In the genomic region with DNA sequence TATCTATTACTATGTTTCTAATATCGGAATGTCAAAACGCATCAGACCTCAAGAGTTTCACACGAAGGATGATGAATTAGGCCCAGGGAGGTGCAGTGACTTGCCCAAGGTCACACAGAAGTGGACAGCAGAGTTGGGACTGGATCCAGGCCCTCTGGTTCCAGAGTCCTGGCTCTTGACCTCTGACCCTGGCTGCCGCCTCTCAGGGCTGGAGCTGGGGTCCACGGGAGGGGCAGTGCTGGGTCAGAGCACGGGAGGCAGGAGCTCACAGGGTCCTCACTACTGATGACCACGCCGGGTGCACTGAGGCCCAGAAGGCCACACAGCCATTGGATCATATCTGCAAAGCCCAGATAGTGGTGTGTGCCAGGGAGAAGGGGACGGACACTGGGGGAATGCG, we compare ENCODE assay signal across 21 cellular contexts. TPM values are rescaled to one million over a fixed set of nuclear protein-coding genes. Genes with fewer than 3 reads are reported as not detected.
A peak's percentile ranks its signal among the peaks of the same experiment; 100 is the strongest.
DNase-seq lines count a peak whose midpoint lies in the region; ATAC-seq, FAIRE-seq and TF ChIP-seq lines count a peak whose summit lies in the region.
"Had no signal": no experiment of that assay in that cellular context is flagged by ENCODE, and none has a peak within 500 bp of the region (broad histone marks: within the 10 kb centered on the region; RNA-seq: fewer than 3 reads in every experiment).

No MANE protein-coding gene starts in this region.

- ATAC-seq in Right ventricle myocardium superior (ENCODE audit: poor library complexity) (no peak), HepG2 (no peak)
- ATAC-seq: A549 had no signal

- no TSS peak for BruUV-seq in HepG2 (replicated peaks; lab: Mats Ljungman, UMichigan)
- no TSS peak for BruUV-seq in OCI-LY7 (replicated peaks; lab: Mats Ljungman, UMichigan)

- DNase-seq in Right ventricle myocardium superior (peak; percentile 22), cardiac septum (ENCODE audit: low spot score) (no peak), HepG2 (ENCODE audit: low spot score) (no peak), HuH-7.5 (ENCODE audit: low spot score) (no peak), OCI-LY7 (ENCODE audit: low spot score) (no peak)
- DNase-seq: AML-193; Caco-2; CD4-positive, alpha-beta T cell; GM23248; HCEC 1CT had no signal

- TF ChIP-seq CTCF in HepG2 (CRISPR knock-in tag; IDR thresholded peaks at IDR 0.05), result no peak
- no peak for TF ChIP-seq CTCF in OCI-LY7 (conservative IDR thresholded peaks at IDR 0.05; ENCODE audit: low read length)

- no peak for TF ChIP-seq RAD21 in HepG2 (CRISPR knock-in tag; IDR thresholded peaks at IDR 0.05)

- H3K4me1 ChIP-seq in HepG2 (ENCODE audit: insufficient read depth, low read length) (peaks cover 8% of the 10 kb centered on the region), OCI-LY7 (ENCODE audit: insufficient read depth, low read length, poor library complexity, severe bottlenecking) (no peaks in the 10 kb centered on the region)
- H3K4me1 ChIP-seq: A549, Caco-2 had no signal

- H3K36me3 ChIP-seq in HepG2 (replicated peaks in 1 of 2; ENCODE audit: control insufficient read depth in 1 of 2, insufficient read depth in 2 of 2, low read length in 2 of 2) (no peaks in the 10 kb centered on the region), OCI-LY7 (ENCODE audit: insufficient read depth, low read length) (no peaks in the 10 kb centered on the region)

- no peak overlapping the region for H2AFZ ChIP-seq in HepG2 (ENCODE audit: low read length)
- no peak overlapping the region for H2AFZ ChIP-seq in OCI-LY7 (ENCODE audit: low read length)
- H2AFZ ChIP-seq: GM23248 had no signal

- no peak for TF ChIP-seq POLR2A in HepG2 (IDR thresholded peaks at IDR 0.05; ENCODE audit: insufficient read depth in 1 of 2, low read depth in 2 of 2, low read length in 2 of 2)

- H3K4me2 ChIP-seq in HepG2 (ENCODE audit: low read depth, low read length) (no peak overlapping the region), OCI-LY7 (ENCODE audit: low read length) (no peak overlapping the region)
- H3K4me2 ChIP-seq: A549 had no signal

- TF ChIP-seq EP300 in HepG2 (IDR thresholded peaks at IDR 0.05; ENCODE audit: low read depth in 2 of 2, low read length in 2 of 2), result no peak
- no peak for TF ChIP-seq EP300 in HepG2 (CRISPR knock-in tag; IDR thresholded peaks at IDR 0.05; ENCODE audit: borderline replicate concordance)

- H3K4me3 ChIP-seq in HepG2 (replicated peaks in 1 of 3; ENCODE audit: insufficient read depth in 1 of 3, low read depth in 2 of 3, low read length in 3 of 3) (no peak overlapping the region), OCI-LY7 (ENCODE audit: low read depth, low read length, poor library complexity, severe bottlenecking) (no peak overlapping the region)
- H3K4me3 ChIP-seq: A549, GM23248 had no signal

- peaks cover 3 to 9% of the 10 kb centered on the region in 2 experiments; a peak in 2 of 5 replicates for H3K27me3 ChIP-seq in HepG2 (ENCODE audit: control insufficient read depth in 1 of 2, insufficient read depth in 2 of 2, low read length in 2 of 2)

- no peak overlapping the region for H3K9ac ChIP-seq in HepG2 (ENCODE audit: insufficient read depth, low read depth, low read length)
- H3K9ac ChIP-seq: GM23248 had no signal

- POLR2A ChIA-PET in HepG2 (lab: Yijun Ruan, JAX) (no interaction called here), OCI-LY7 (lab: Charles Lee) (no interaction called here)

- intact Hi-C loops in Right ventricle myocardium superior (cut with DNase I) (no loop called here), cardiac septum (cut with DNase I) (no loop called here), HepG2 (cut with micrococcal nuclease; ENCODE audit: unreplicated experiment) (no loop called here), OCI-LY7 (cut with micrococcal nuclease; ENCODE audit: unreplicated experiment) (no loop called here)

- WGBS in HepG2 (ENCODE audit: low lambda C conversion rate), result 49% methylated on average over 9 of the region's 10 CpGs

- H3K9me2 ChIP-seq in OCI-LY7 (ENCODE audit: insufficient read depth, low read length), result no peaks in the 10 kb centered on the region

- FAIRE-seq in HepG2 (lab: Jason Lieb, UNC), result no peak
- FAIRE-seq: A549, D721Med, G401.6, GM12891, GM19239 had no signal

- H3K79me2 ChIP-seq in HepG2 (ENCODE audit: insufficient read depth, low read length) (no peaks in the 10 kb centered on the region), OCI-LY7 (ENCODE audit: insufficient read depth, low read depth, low read length) (no peaks in the 10 kb centered on the region)

- H3K9me3 ChIP-seq in HepG2 (ENCODE audit: low read length), result no peaks in the 10 kb centered on the region
- H3K9me3 ChIP-seq in OCI-LY7 (ENCODE audit: low read length), result no peaks in the 10 kb centered on the region
- H3K9me3 ChIP-seq: A549, Caco-2 had no signal

- H4K20me1 ChIP-seq in HepG2 (ENCODE audit: insufficient read depth, low read length), result no peaks in the 10 kb centered on the region
- no peaks in the 10 kb centered on the region for H4K20me1 ChIP-seq in OCI-LY7 (ENCODE audit: insufficient read depth, low read length)

- no peak overlapping the region for H3K27ac ChIP-seq in HepG2 (ENCODE audit: extremely low read length, insufficient read depth, low read length)
- no peak overlapping the region for H3K27ac ChIP-seq in OCI-LY7 (ENCODE audit: low read depth, low read length, poor library complexity, severe bottlenecking)
- H3K27ac ChIP-seq: 22Rv1, A549, C4-2B, GM23248, HL-60 had no signal

- CTCF ChIA-PET in HepG2 (lab: Yijun Ruan, JAX; ENCODE audit: low intra/inter-chr PET ratio, low total read pairs) (no interaction called here), OCI-LY7 (lab: Charles Lee; ENCODE audit: unreplicated experiment) (no interaction called here)

- in situ Hi-C loops in HepG2 (cut with HindIII; ENCODE audit: extremely low pct_ligation_motif_present, low pct_unique_long_range_greater_than_20kb), result no loop called here

RNA-seq across cellular contexts. Expression of a gene that starts 9.2 kb away (rescaled TPM):
- total RNA-seq in Right ventricle myocardium superior, result not detected
- total RNA-seq in cardiac septum, result not detected
- total RNA-seq in HepG2 (2016; rRNA removed; fragmentation: Illumina TruSeq; extraction: Trizol), result 1.1 and 2.2 TPM in 2 replicates
- total RNA-seq in HepG2 (2016; cell fraction: cytosol; rRNA removed; fragmentation: Illumina TruSeq; extraction: Trizol; ENCODE audit: low read depth), result 1.4 and 2.5 TPM in 2 replicates
- total RNA-seq in HepG2 (2016; cell fraction: insoluble cytoplasmic fraction; rRNA removed; fragmentation: Illumina TruSeq; extraction: Trizol), result 1.4 and 2.5 TPM in 2 replicates
- total RNA-seq in HepG2 (2016; cell fraction: membrane; rRNA removed; fragmentation: Illumina TruSeq; extraction: Trizol), result 1.4 and 1.7 TPM in 2 replicates
- 1.7 and 2.8 TPM in 2 replicates for total RNA-seq in HepG2 (2016; cell fraction: nucleus; rRNA removed; fragmentation: Illumina TruSeq; extraction: Trizol)
- polyA plus RNA-seq in HepG2 (2011; rRNA removed), result 3.3 and 4.0 TPM in 2 replicates
- 2.0 and 2.9 TPM in 2 replicates for polyA plus RNA-seq in HepG2 (2011; cell fraction: cytosol; rRNA removed)
- 18.4 and 19.8 TPM in 2 replicates for polyA plus RNA-seq in HepG2 (2011; cell fraction: nucleus; rRNA removed)
- 4.3 and 4.8 TPM in 2 replicates for polyA plus RNA-seq in HepG2 (2012)
- 2.7 and 3.3 TPM in 2 replicates for polyA plus RNA-seq in HepG2 (2016; cell fraction: cytosol; fragmentation: Illumina TruSeq; extraction: Trizol; ENCODE audit: low read depth)
- 1.4 and 1.8 TPM in 2 replicates for polyA plus RNA-seq in HepG2 (2016; cell fraction: insoluble cytoplasmic fraction; fragmentation: Illumina TruSeq; extraction: Trizol; ENCODE audit: low read depth)
- 2.6 and 2.7 TPM in 2 replicates for polyA plus RNA-seq in HepG2 (2016; cell fraction: membrane; fragmentation: Illumina TruSeq; extraction: Trizol; ENCODE audit: low read depth)
- 1.6 and 6.8 TPM in 2 replicates for polyA plus RNA-seq in HepG2 (2016; cell fraction: nucleus; fragmentation: Illumina TruSeq; extraction: Trizol; ENCODE audit: insufficient read depth, low read depth)
- 1.3 TPM in 1 of 2 replicates, not detected in the other for polyA minus RNA-seq in HepG2 (2011; rRNA and poly(A)+ RNA removed; ENCODE audit: low replicate concordance)
- 0.79 and 2.3 TPM in 2 replicates for polyA minus RNA-seq in HepG2 (2011; cell fraction: cytosol; rRNA and poly(A)+ RNA removed)
- polyA minus RNA-seq in HepG2 (2011; cell fraction: nucleus; rRNA and poly(A)+ RNA removed), result 0.64 and 2.4 TPM in 2 replicates
- total RNA-seq in OCI-LY7 (2014; rRNA removed; shearing (Covaris generic)), result not detected in 2 replicates
- total RNA-seq in OCI-LY7 (2022), result not detected in 2 replicates
- total RNA-seq: Caco-2; CD4-positive, alpha-beta T cell; GM23248; H4 had no signal
- polyA plus RNA-seq: A549, BJ, GM23248, IgD-negative memory B cell had no signal

RNA-seq across cellular contexts. Expression of a gene that starts 11.9 kb away (rescaled TPM):
- total RNA-seq in Right ventricle myocardium superior (39.8 TPM), cardiac septum (36.1 TPM), HepG2 (2016; rRNA removed; fragmentation: Illumina TruSeq; extraction: Trizol) (2.0 and 2.3 TPM in 2 replicates), OCI-LY7 (2022) (15.9 and 17.8 TPM in 2 replicates)
- total RNA-seq in HepG2 (2016; cell fraction: cytosol; rRNA removed; fragmentation: Illumina TruSeq; extraction: Trizol; ENCODE audit: low read depth), result 2.6 and 3.1 TPM in 2 replicates
- 3.2 and 3.4 TPM in 2 replicates for total RNA-seq in HepG2 (2016; cell fraction: insoluble cytoplasmic fraction; rRNA removed; fragmentation: Illumina TruSeq; extraction: Trizol)
- total RNA-seq in HepG2 (2016; cell fraction: membrane; rRNA removed; fragmentation: Illumina TruSeq; extraction: Trizol), result 3.4 and 3.5 TPM in 2 replicates
- total RNA-seq in HepG2 (2016; cell fraction: nucleus; rRNA removed; fragmentation: Illumina TruSeq; extraction: Trizol), result 0.56 and 1.7 TPM in 2 replicates
- 4.1 and 5.2 TPM in 2 replicates for polyA plus RNA-seq in HepG2 (2011; rRNA removed)
- 4.6 and 10.0 TPM in 2 replicates for polyA plus RNA-seq in HepG2 (2011; cell fraction: cytosol; rRNA removed)
- 6.9 and 8.9 TPM in 2 replicates for polyA plus RNA-seq in HepG2 (2011; cell fraction: nucleus; rRNA removed)
- 1.6 and 3.0 TPM in 2 replicates for polyA plus RNA-seq in HepG2 (2012)
- polyA plus RNA-seq in HepG2 (2016; cell fraction: cytosol; fragmentation: Illumina TruSeq; extraction: Trizol; ENCODE audit: low read depth), result 3.7 and 4.0 TPM in 2 replicates
- polyA plus RNA-seq in HepG2 (2016; cell fraction: insoluble cytoplasmic fraction; fragmentation: Illumina TruSeq; extraction: Trizol; ENCODE audit: low read depth), result 2.9 and 3.0 TPM in 2 replicates
- polyA plus RNA-seq in HepG2 (2016; cell fraction: membrane; fragmentation: Illumina TruSeq; extraction: Trizol; ENCODE audit: low read depth), result 4.1 and 4.4 TPM in 2 replicates
- 2.7 and 4.3 TPM in 2 replicates for polyA plus RNA-seq in HepG2 (2016; cell fraction: nucleus; fragmentation: Illumina TruSeq; extraction: Trizol; ENCODE audit: insufficient read depth, low read depth)
- polyA minus RNA-seq in HepG2 (2011; rRNA and poly(A)+ RNA removed; ENCODE audit: low replicate concordance), result 2.9 and 4.4 TPM in 2 replicates
- polyA minus RNA-seq in HepG2 (2011; cell fraction: cytosol; rRNA and poly(A)+ RNA removed), result 2.6 TPM in 1 of 2 replicates, not detected in the other
- polyA minus RNA-seq in HepG2 (2011; cell fraction: nucleus; rRNA and poly(A)+ RNA removed), result 1.9 and 2.2 TPM in 2 replicates
- 10.6 and 13.0 TPM in 2 replicates for total RNA-seq in OCI-LY7 (2014; rRNA removed; shearing (Covaris generic))

RNA-seq across cellular contexts. Expression of a gene that starts 45.4 kb away (rescaled TPM):
- 1.0 TPM for total RNA-seq in Right ventricle myocardium superior
- 0.81 TPM for total RNA-seq in cardiac septum
- total RNA-seq in HepG2 (2016; rRNA removed; fragmentation: Illumina TruSeq; extraction: Trizol), result not detected in 2 replicates
- total RNA-seq in HepG2 (2016; cell fraction: cytosol; rRNA removed; fragmentation: Illumina TruSeq; extraction: Trizol; ENCODE audit: low read depth), result not detected in 2 replicates
- total RNA-seq in HepG2 (2016; cell fraction: insoluble cytoplasmic fraction; rRNA removed; fragmentation: Illumina TruSeq; extraction: Trizol), result not detected in 2 replicates
- not detected in 2 replicates for total RNA-seq in HepG2 (2016; cell fraction: membrane; rRNA removed; fragmentation: Illumina TruSeq; extraction: Trizol)
- total RNA-seq in HepG2 (2016; cell fraction: nucleus; rRNA removed; fragmentation: Illumina TruSeq; extraction: Trizol), result not detected in 2 replicates
- polyA plus RNA-seq in HepG2 (2011; rRNA removed), result not detected in 2 replicates
- not detected in 2 replicates for polyA plus RNA-seq in HepG2 (2011; cell fraction: cytosol; rRNA removed)
- polyA plus RNA-seq in HepG2 (2011; cell fraction: nucleus; rRNA removed), result not detected in 2 replicates
- polyA plus RNA-seq in HepG2 (2012), result not detected in 2 replicates
- polyA plus RNA-seq in HepG2 (2016; cell fraction: cytosol; fragmentation: Illumina TruSeq; extraction: Trizol; ENCODE audit: low read depth), result not detected in 2 replicates
- not detected in 2 replicates for polyA plus RNA-seq in HepG2 (2016; cell fraction: insoluble cytoplasmic fraction; fragmentation: Illumina TruSeq; extraction: Trizol; ENCODE audit: low read depth)
- not detected in 2 replicates for polyA plus RNA-seq in HepG2 (2016; cell fraction: membrane; fragmentation: Illumina TruSeq; extraction: Trizol; ENCODE audit: low read depth)
- polyA plus RNA-seq in HepG2 (2016; cell fraction: nucleus; fragmentation: Illumina TruSeq; extraction: Trizol; ENCODE audit: insufficient read depth, low read depth), result not detected in 2 replicates
- not detected in 2 replicates for polyA minus RNA-seq in HepG2 (2011; rRNA and poly(A)+ RNA removed; ENCODE audit: low replicate concordance)
- not detected in 2 replicates for polyA minus RNA-seq in HepG2 (2011; cell fraction: cytosol; rRNA and poly(A)+ RNA removed)
- polyA minus RNA-seq in HepG2 (2011; cell fraction: nucleus; rRNA and poly(A)+ RNA removed), result not detected in 2 replicates
- total RNA-seq in OCI-LY7 (2014; rRNA removed; shearing (Covaris generic)), result not detected in 2 replicates
- 0.29 TPM in 1 of 2 replicates, not detected in the other for total RNA-seq in OCI-LY7 (2022)
- total RNA-seq: CD4-positive, alpha-beta T cell; GM23248 had no signal
- polyA plus RNA-seq: GM23248, IgD-negative memory B cell had no signal

RNA-seq across cellular contexts. Expression of a gene that starts 46.2 kb away (rescaled TPM):
- total RNA-seq in Right ventricle myocardium superior (2.0 TPM), cardiac septum (1.1 TPM), HepG2 (2016; rRNA removed; fragmentation: Illumina TruSeq; extraction: Trizol) (not detected in 2 replicates), OCI-LY7 (2022) (0.59 and 1.00 TPM in 2 replicates)
- not detected in 2 replicates for total RNA-seq in HepG2 (2016; cell fraction: cytosol; rRNA removed; fragmentation: Illumina TruSeq; extraction: Trizol; ENCODE audit: low read depth)
- not detected in 2 replicates for total RNA-seq in HepG2 (2016; cell fraction: insoluble cytoplasmic fraction; rRNA removed; fragmentation: Illumina TruSeq; extraction: Trizol)
- not detected in 2 replicates for total RNA-seq in HepG2 (2016; cell fraction: membrane; rRNA removed; fragmentation: Illumina TruSeq; extraction: Trizol)
- not detected in 2 replicates for total RNA-seq in HepG2 (2016; cell fraction: nucleus; rRNA removed; fragmentation: Illumina TruSeq; extraction: Trizol)
- polyA plus RNA-seq in HepG2 (2011; rRNA removed), result not detected in 2 replicates
- not detected in 2 replicates for polyA plus RNA-seq in HepG2 (2011; cell fraction: cytosol; rRNA removed)
- not detected in 2 replicates for polyA plus RNA-seq in HepG2 (2011; cell fraction: nucleus; rRNA removed)
- not detected in 2 replicates for polyA plus RNA-seq in HepG2 (2012)
- not detected in 2 replicates for polyA plus RNA-seq in HepG2 (2016; cell fraction: cytosol; fragmentation: Illumina TruSeq; extraction: Trizol; ENCODE audit: low read depth)
- polyA plus RNA-seq in HepG2 (2016; cell fraction: insoluble cytoplasmic fraction; fragmentation: Illumina TruSeq; extraction: Trizol; ENCODE audit: low read depth), result not detected in 2 replicates
- not detected in 2 replicates for polyA plus RNA-seq in HepG2 (2016; cell fraction: membrane; fragmentation: Illumina TruSeq; extraction: Trizol; ENCODE audit: low read depth)
- not detected in 2 replicates for polyA plus RNA-seq in HepG2 (2016; cell fraction: nucleus; fragmentation: Illumina TruSeq; extraction: Trizol; ENCODE audit: insufficient read depth, low read depth)
- polyA minus RNA-seq in HepG2 (2011; rRNA and poly(A)+ RNA removed; ENCODE audit: low replicate concordance), result 5.1 TPM in 1 of 2 replicates, not detected in the other
- not detected in 2 replicates for polyA minus RNA-seq in HepG2 (2011; cell fraction: cytosol; rRNA and poly(A)+ RNA removed)
- not detected in 2 replicates for polyA minus RNA-seq in HepG2 (2011; cell fraction: nucleus; rRNA and poly(A)+ RNA removed)
- total RNA-seq in OCI-LY7 (2014; rRNA removed; shearing (Covaris generic)), result 0.63 and 0.85 TPM in 2 replicates
- total RNA-seq: GM23248 had no signal

RNA-seq across cellular contexts. Expression of a gene that starts 46.6 kb away (rescaled TPM):
- 68.7 TPM for total RNA-seq in Right ventricle myocardium superior
- total RNA-seq in cardiac septum, result 106 TPM
- total RNA-seq in HepG2 (2016; rRNA removed; fragmentation: Illumina TruSeq; extraction: Trizol), result not detected in 2 replicates
- total RNA-seq in HepG2 (2016; cell fraction: cytosol; rRNA removed; fragmentation: Illumina TruSeq; extraction: Trizol; ENCODE audit: low read depth), result not detected in 2 replicates
- total RNA-seq in HepG2 (2016; cell fraction: insoluble cytoplasmic fraction; rRNA removed; fragmentation: Illumina TruSeq; extraction: Trizol), result not detected in 2 replicates
- not detected in 2 replicates for total RNA-seq in HepG2 (2016; cell fraction: membrane; rRNA removed; fragmentation: Illumina TruSeq; extraction: Trizol)
- total RNA-seq in HepG2 (2016; cell fraction: nucleus; rRNA removed; fragmentation: Illumina TruSeq; extraction: Trizol), result not detected in 2 replicates
- polyA plus RNA-seq in HepG2 (2011; rRNA removed), result not detected in 2 replicates
- polyA plus RNA-seq in HepG2 (2011; cell fraction: cytosol; rRNA removed), result 0.04 TPM in 1 of 2 replicates, not detected in the other
- polyA plus RNA-seq in HepG2 (2011; cell fraction: nucleus; rRNA removed), result 0.19 TPM in 1 of 2 replicates, not detected in the other
- polyA plus RNA-seq in HepG2 (2012), result not detected in 2 replicates
- polyA plus RNA-seq in HepG2 (2016; cell fraction: cytosol; fragmentation: Illumina TruSeq; extraction: Trizol; ENCODE audit: low read depth), result not detected in 2 replicates
- not detected in 2 replicates for polyA plus RNA-seq in HepG2 (2016; cell fraction: insoluble cytoplasmic fraction; fragmentation: Illumina TruSeq; extraction: Trizol; ENCODE audit: low read depth)
- not detected in 2 replicates for polyA plus RNA-seq in HepG2 (2016; cell fraction: membrane; fragmentation: Illumina TruSeq; extraction: Trizol; ENCODE audit: low read depth)
- not detected in 2 replicates for polyA plus RNA-seq in HepG2 (2016; cell fraction: nucleus; fragmentation: Illumina TruSeq; extraction: Trizol; ENCODE audit: insufficient read depth, low read depth)
- 0.06 and 36.3 TPM in 2 replicates for polyA minus RNA-seq in HepG2 (2011; rRNA and poly(A)+ RNA removed; ENCODE audit: low replicate concordance)
- polyA minus RNA-seq in HepG2 (2011; cell fraction: cytosol; rRNA and poly(A)+ RNA removed), result 0.69 and 2.2 TPM in 2 replicates
- polyA minus RNA-seq in HepG2 (2011; cell fraction: nucleus; rRNA and poly(A)+ RNA removed), result 0.25 and 1.0 TPM in 2 replicates
- total RNA-seq in OCI-LY7 (2014; rRNA removed; shearing (Covaris generic)), result 44.4 and 45.2 TPM in 2 replicates
- total RNA-seq in OCI-LY7 (2022), result 37.5 and 39.1 TPM in 2 replicates
